In the genomic region with DNA sequence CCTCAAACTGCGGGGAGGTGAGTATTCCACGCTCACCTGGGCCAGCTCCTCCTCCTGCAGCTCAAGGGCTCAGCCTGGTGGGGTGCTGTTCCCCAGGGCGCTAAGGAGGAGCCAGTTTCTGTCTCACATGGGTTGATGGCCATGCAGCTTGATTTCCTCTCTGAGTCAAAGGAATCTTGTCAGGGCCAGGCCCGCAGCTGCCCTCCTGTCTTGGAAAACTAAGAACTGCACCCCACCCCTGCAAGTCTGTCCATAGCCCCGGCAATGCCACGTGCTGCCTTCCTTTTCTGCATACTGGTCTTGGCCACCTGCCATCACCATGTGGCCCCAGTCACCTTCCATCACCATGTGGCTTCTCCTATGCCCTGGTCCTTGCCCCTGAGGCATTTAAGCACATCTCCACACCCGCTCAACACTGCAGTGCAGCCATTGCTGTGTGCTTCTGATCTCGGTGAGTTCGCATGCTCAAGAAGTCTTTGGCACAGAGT, we compare ENCODE assay signal across 30 cellular contexts. TPM values are rescaled to one million over a fixed set of nuclear protein-coding genes. Genes with fewer than 3 reads are reported as not detected.
A peak's percentile ranks its signal among the peaks of the same experiment; 100 is the strongest.
DNase-seq lines count a peak whose midpoint lies in the region; ATAC-seq and TF ChIP-seq lines count a peak whose summit lies in the region.
"Had no signal": no experiment of that assay in that cellular context is flagged by ENCODE, and none has a peak within 500 bp of the region (broad histone marks: within the 10 kb centered on the region; RNA-seq: fewer than 3 reads in every experiment).

No MANE protein-coding gene starts in this region.

- 90 to 94% methylated on average over 8 to 9 of the region's 9 CpGs for WGBS in endodermal cell (ENCODE audit: insufficient coverage in 1 of 2, insufficient read length in 1 of 2), 2 experiments

- no peaks in the 10 kb centered on the region for H3K36me3 ChIP-seq in endodermal cell (ENCODE audit: control insufficient read depth, insufficient read depth, low read length)
- H3K36me3 ChIP-seq: BLaER1 treated with 17β-estradiol and CSF1 and Interleukin-3, amounts not matched to agents 10 nM and 100 nM; esophagus muscularis mucosa; HAP-1; heart left ventricle had no signal

- no peak overlapping the region for H3K4me3 Mint-ChIP-seq in activated CD4-positive, alpha-beta T cell treated with anti-CD3 and anti-CD28 coated beads for 36 hours
- H3K4me3 Mint-ChIP-seq in endodermal cell, result no peak overlapping the region
- no peak overlapping the region for H3K4me3 Mint-ChIP-seq in CD4-positive, alpha-beta T cell
- H3K4me3 Mint-ChIP-seq: activated CD4-positive, alpha-beta memory T cell treated with anti-CD3 and anti-CD28 coated beads, Interleukin-2, amount 10 ng/mL, durations not matched to agents 7 days and 5 days; activated T-helper 1 cell treated with anti-CD3 and anti-CD28 coated beads, Interleukin-12 subunit alpha, Interleukin-12 subunit beta, Interleukin-2, Interleukin-4 antibody, amounts not matched to agents 30 ng/mL and 10 ng/mL and 1 ng/mL, durations not matched to agents 14 hours and 24 hours and 36 hours; dendritic cell treated with granulocyte-macrophage colony-stimulating factor and Interleukin-4, amounts not matched to agents 40 ng/mL and 50 ng/mL, for 4 days; nephron; T-helper 1 cell treated with Interleukin-12 subunit alpha and Interleukin-12 subunit beta and Interleukin-4 antibody, amounts not matched to agents 30 μg/mL and 1 μg/mL, for 36 hours had no signal

- ATAC-seq in activated CD4-positive, alpha-beta T cell treated with anti-CD3 and anti-CD28 coated beads for 36 hours, result no peak
- no peak for ATAC-seq in CD4-positive, alpha-beta T cell (ENCODE audit: poor library complexity)
- ATAC-seq: heart left ventricle; stimulated activated naive CD8-positive, alpha-beta T cell treated with anti-CD3 and anti-CD28 coated beads, Interleukin-15, Interleukin-2, amounts not matched to agents 100 U/mL and 50 U/mL, for 24 hours had no signal

- no peak overlapping the region for H3K9ac ChIP-seq in endodermal cell (ENCODE audit: extremely low read depth, low read length, poor library complexity, severe bottlenecking)
- H3K9ac ChIP-seq: BLaER1 treated with 17β-estradiol and CSF1 and Interleukin-3, amounts not matched to agents 10 nM and 100 nM had no signal

- no peaks in the 10 kb centered on the region for H3K9me3 ChIP-seq in endodermal cell (ENCODE audit: control insufficient read depth, low read length)
- no peaks in the 10 kb centered on the region for H3K9me3 ChIP-seq in CD4-positive, alpha-beta T cell (ENCODE audit: control insufficient read depth, low read length)
- H3K9me3 ChIP-seq: BLaER1 treated with 17β-estradiol and CSF1 and Interleukin-3, amounts not matched to agents 10 nM and 100 nM; HAP-1; testis had no signal

- H3K4me1 ChIP-seq in endodermal cell (ENCODE audit: control insufficient read depth, insufficient read depth, low read length), result no peaks in the 10 kb centered on the region
- H3K4me1 ChIP-seq: BLaER1 treated with 17β-estradiol and CSF1 and Interleukin-3, amounts not matched to agents 10 nM and 100 nM; esophagus muscularis mucosa; HAP-1; heart left ventricle; testis had no signal

- peak; percentile 15 for DNase-seq in activated CD4-positive, alpha-beta T cell treated with anti-CD3 and anti-CD28 coated beads for 36 hours
- DNase-seq in activated CD4-positive, alpha-beta T cell treated with anti-CD3 and anti-CD28 coated beads for 4 hours, result no peak
- peak; percentile 36 for DNase-seq in NCI-H69 (lab: John Stamatoyannopoulos, UW)
- peak; percentile 68 for DNase-seq in endodermal cell
- peak; percentile 40 for DNase-seq in myocyte (ENCODE audit: low read depth)
- no peak for DNase-seq in CD4-positive, alpha-beta T cell
- DNase-seq in NCI-H748 treated with DMSO at 0.1 percent for 48 hours (lab: John Stamatoyannopoulos, UW), result no peak
- DNase-seq in HuH-7 (ENCODE audit: low spot score), result no peak
- DNase-seq: activated CD4-positive, alpha-beta memory T cell treated with anti-CD3 and anti-CD28 coated beads, Interleukin-2, amount 10 ng/mL, durations not matched to agents 7 days and 5 days; activated CD4-positive, CD25-positive, alpha-beta regulatory T cell treated with anti-CD3 and anti-CD28 coated beads, Interleukin-2, amount 50 U/mL, for 72 hours; activated CD8-positive, alpha-beta memory T cell treated with anti-CD3 and anti-CD28 coated beads, Interleukin-2, amount 50 U/mL, for 48 hours; activated naive CD4-positive, alpha-beta T cell treated with Interleukin-2 at 50 U/mL for 16 hours; Calu3; foreskin melanocyte; heart left ventricle; NCI-H146; NCI-H82; stimulated activated naive CD8-positive, alpha-beta T cell treated with anti-CD3 and anti-CD28 coated beads, Interleukin-15, Interleukin-2, amounts not matched to agents 100 U/mL and 50 U/mL, for 24 hours; testis had no signal

- no peaks in the 10 kb centered on the region for H3K4me1 Mint-ChIP-seq in activated CD4-positive, alpha-beta T cell treated with anti-CD3 and anti-CD28 coated beads for 36 hours
- H3K4me1 Mint-ChIP-seq in endodermal cell, result peaks cover 6% of the 10 kb centered on the region
- H3K4me1 Mint-ChIP-seq in CD4-positive, alpha-beta T cell (ENCODE audit: low read depth), result no peaks in the 10 kb centered on the region
- H3K4me1 Mint-ChIP-seq: activated CD4-positive, alpha-beta memory T cell treated with anti-CD3 and anti-CD28 coated beads, Interleukin-2, amount 10 ng/mL, durations not matched to agents 7 days and 5 days; nephron had no signal

- H3K27me3 Mint-ChIP-seq in activated CD4-positive, alpha-beta T cell treated with anti-CD3 and anti-CD28 coated beads for 36 hours, result peaks cover 1% of the 10 kb centered on the region
- H3K27me3 Mint-ChIP-seq in endodermal cell (ENCODE audit: insufficient read depth), result no peaks in the 10 kb centered on the region
- H3K27me3 Mint-ChIP-seq in CD4-positive, alpha-beta T cell, result no peaks in the 10 kb centered on the region
- H3K27me3 Mint-ChIP-seq: dendritic cell treated with granulocyte-macrophage colony-stimulating factor and Interleukin-4, amounts not matched to agents 40 ng/mL and 50 ng/mL, for 4 days had no signal

- H3K27me3 ChIP-seq in endodermal cell (ENCODE audit: control insufficient read depth, insufficient read depth, low read length, poor library complexity, severe bottlenecking), result no peaks in the 10 kb centered on the region
- H3K27me3 ChIP-seq in CD4-positive, alpha-beta T cell (ENCODE audit: control insufficient read depth, insufficient read depth, low read length), result no peaks in the 10 kb centered on the region
- H3K27me3 ChIP-seq: BLaER1 treated with 17β-estradiol and CSF1 and Interleukin-3, amounts not matched to agents 10 nM and 100 nM; heart left ventricle; testis had no signal

- CTCF ChIA-PET in activated CD4-positive, alpha-beta T cell treated with anti-CD3 and anti-CD28 coated beads for 36 hours (lab: Charles Lee), result interaction anchor here (1.3 kb wide), 1 partner anchor 19 kb away, joined by 4 read pairs; no protein-coding TSS in a partner anchor
- CTCF ChIA-PET in CD4-positive, alpha-beta T cell (lab: Charles Lee), result no interaction called here

- no peak overlapping the region for H3K27ac Mint-ChIP-seq in activated CD4-positive, alpha-beta T cell treated with anti-CD3 and anti-CD28 coated beads for 36 hours
- H3K27ac Mint-ChIP-seq in endodermal cell, result no peak overlapping the region
- H3K27ac Mint-ChIP-seq in CD4-positive, alpha-beta T cell, result no peak overlapping the region
- H3K27ac Mint-ChIP-seq: activated CD4-positive, alpha-beta memory T cell treated with anti-CD3 and anti-CD28 coated beads, Interleukin-2, amount 10 ng/mL, durations not matched to agents 7 days and 5 days; activated T-helper 1 cell treated with anti-CD3 and anti-CD28 coated beads, Interleukin-12 subunit alpha, Interleukin-12 subunit beta, Interleukin-2, Interleukin-4 antibody, amounts not matched to agents 30 ng/mL and 10 ng/mL and 1 ng/mL, durations not matched to agents 14 hours and 24 hours and 36 hours; dendritic cell treated with granulocyte-macrophage colony-stimulating factor and Interleukin-4, amounts not matched to agents 40 ng/mL and 50 ng/mL, for 4 days; nephron; T-helper 1 cell treated with Interleukin-12 subunit alpha and Interleukin-12 subunit beta and Interleukin-4 antibody, amounts not matched to agents 30 μg/mL and 1 μg/mL, for 36 hours had no signal

- no peak overlapping the region for H3K27ac ChIP-seq in endodermal cell (ENCODE audit: low read depth, low read length)
- no peak overlapping the region for H3K27ac ChIP-seq in CD4-positive, alpha-beta T cell (ENCODE audit: low read depth, low read length)
- H3K27ac ChIP-seq: 22Rv1; BLaER1 treated with 17β-estradiol and CSF1 and Interleukin-3, amounts not matched to agents 10 nM and 100 nM; esophagus muscularis mucosa; heart left ventricle; testis had no signal

- POLR2A ChIA-PET in activated CD4-positive, alpha-beta T cell treated with anti-CD3 and anti-CD28 coated beads for 36 hours (lab: Charles Lee), result no interaction called here
- POLR2A ChIA-PET in CD4-positive, alpha-beta T cell (lab: Charles Lee), result interaction anchor here (0.6 kb wide), 1 partner anchor 214 kb away, joined by 3 read pairs; no protein-coding TSS in a partner anchor

- peak; percentile 50 for TF ChIP-seq CTCF in endodermal cell (conservative IDR thresholded peaks at IDR 0.05)
- TF ChIP-seq CTCF in CD4-positive, alpha-beta T cell (IDR thresholded peaks at IDR 0.05), result no peak

- no peaks in the 10 kb centered on the region for H3K9me3 Mint-ChIP-seq in activated CD4-positive, alpha-beta T cell treated with anti-CD3 and anti-CD28 coated beads for 36 hours (ENCODE audit: low read depth)
- H3K9me3 Mint-ChIP-seq in endodermal cell, result no peaks in the 10 kb centered on the region
- H3K9me3 Mint-ChIP-seq in CD4-positive, alpha-beta T cell, result no peaks in the 10 kb centered on the region
- H3K9me3 Mint-ChIP-seq: activated CD4-positive, alpha-beta memory T cell treated with anti-CD3 and anti-CD28 coated beads, Interleukin-2, amount 10 ng/mL, durations not matched to agents 7 days and 5 days; activated T-helper 1 cell treated with anti-CD3 and anti-CD28 coated beads, Interleukin-12 subunit alpha, Interleukin-12 subunit beta, Interleukin-2, Interleukin-4 antibody, amounts not matched to agents 30 ng/mL and 10 ng/mL and 1 ng/mL, durations not matched to agents 14 hours and 24 hours and 36 hours; dendritic cell treated with granulocyte-macrophage colony-stimulating factor and Interleukin-4, amounts not matched to agents 40 ng/mL and 50 ng/mL, for 4 days; T-helper 1 cell treated with Interleukin-12 subunit alpha and Interleukin-12 subunit beta and Interleukin-4 antibody, amounts not matched to agents 30 μg/mL and 1 μg/mL, for 36 hours had no signal

- intact Hi-C loops in activated CD4-positive, alpha-beta T cell treated with anti-CD3 and anti-CD28 coated beads for 36 hours (cut with DNase I, micrococcal nuclease), result no loop called here
- intact Hi-C loops in CD4-positive, alpha-beta T cell (cut with DNase I, micrococcal nuclease), result no loop called here

- no peak overlapping the region for H3K4me3 ChIP-seq in endodermal cell (ENCODE audit: low read length)
- H3K4me3 ChIP-seq: BLaER1 treated with 17β-estradiol and CSF1 and Interleukin-3, amounts not matched to agents 10 nM and 100 nM; esophagus muscularis mucosa; HAP-1; heart left ventricle; lung; smooth muscle cell; testis had no signal

- H3K36me3 Mint-ChIP-seq in activated CD4-positive, alpha-beta T cell treated with anti-CD3 and anti-CD28 coated beads for 36 hours (ENCODE audit: low read depth), result no peaks in the 10 kb centered on the region
- no peaks in the 10 kb centered on the region for H3K36me3 Mint-ChIP-seq in endodermal cell (ENCODE audit: low read depth)
- no peaks in the 10 kb centered on the region for H3K36me3 Mint-ChIP-seq in CD4-positive, alpha-beta T cell (ENCODE audit: low read depth)

RNA-seq across cellular contexts. Expression of a gene that starts 35.2 kb away (rescaled TPM):
- total RNA-seq in activated CD4-positive, alpha-beta T cell treated with anti-CD3 and anti-CD28 coated beads for 36 hours, result not detected
- total RNA-seq in endodermal cell, result under 1 TPM; 0.20 to 0.66 TPM
- polyA plus RNA-seq in endodermal cell (2013, experiment 1 of 2), result 21.6 TPM
- polyA plus RNA-seq in endodermal cell (2013, experiment 2 of 2), result 20.6 TPM
- 7.0 and 11.0 TPM in 2 replicates for total RNA-seq in myocyte
- polyA plus RNA-seq in myocyte (2012), result 0.57 TPM
- total RNA-seq in CD4-positive, alpha-beta T cell, result not detected
- total RNA-seq: Calu3, osteocyte, smooth muscle cell had no signal

Comparison
In these comparisons a context has a peak if more than half of its experiments do, and no peak if none do; other contexts are left out.
1. DNase-seq: peak in activated CD4-positive, alpha-beta T cell treated with anti-CD3 and anti-CD28 coated beads for 36 hours (single experiment), NCI-H69 (single experiment), endodermal cell (single experiment) and myocyte (single experiment); none in activated CD4-positive, alpha-beta T cell treated with anti-CD3 and anti-CD28 coated beads for 4 hours (0 of 2), CD4-positive, alpha-beta T cell (0 of 10), NCI-H748 treated with DMSO at 0.1 percent for 48 hours (single experiment) and HuH-7 (single experiment).